Comparison of ENCODE assay signal across 23 cellular contexts in the genomic region with DNA sequence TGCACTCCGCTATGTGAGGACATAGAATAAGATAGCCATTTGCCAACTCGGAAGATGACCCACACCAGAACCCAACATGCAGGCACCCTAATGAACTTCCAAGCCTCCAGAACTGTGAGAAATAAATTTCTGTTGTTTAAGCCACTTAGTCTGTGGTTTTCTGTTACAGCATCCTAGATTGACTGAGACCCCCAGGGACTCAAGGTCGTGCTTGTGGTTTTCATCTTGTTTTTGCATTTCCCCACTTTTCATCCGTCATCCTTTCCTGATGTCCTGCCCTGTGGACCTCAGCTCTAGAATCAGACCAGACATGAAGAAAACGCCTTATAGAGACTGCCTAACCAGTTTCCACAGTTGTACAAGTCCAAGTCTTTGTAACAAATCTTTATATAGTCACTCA.
"Had no signal": no experiment of that assay in that cellular context is flagged by ENCODE, and none has a peak within 500 bp of the region (broad histone marks: within the 10 kb centered on the region; RNA-seq: fewer than 3 reads in every experiment).

No MANE protein-coding gene starts in this region.

- H3K9me3 ChIP-seq: left lung, sigmoid colon, thoracic aorta, upper lobe of left lung had no signal

- DNase-seq: activated CD4-positive, alpha-beta memory T cell treated with anti-CD3 and anti-CD28 coated beads for 36 hours; activated CD4-positive, alpha-beta T cell treated with anti-CD3 and anti-CD28 coated beads for 4 hours; activated CD4-positive, CD25-positive, alpha-beta regulatory T cell; activated effector memory CD4-positive, alpha-beta T cell treated with Interleukin-2 at 50 U/mL for 16 hours; activated naive CD4-positive, alpha-beta T cell treated with anti-CD3 and anti-CD28 coated beads for 36 hours; activated T-cell treated with anti-CD3 and anti-CD28 coated beads, Interleukin-2, amount 50 U/mL, for 72 hours; aorta; central memory CD4-positive, alpha-beta T cell; effector memory CD4-positive, alpha-beta T cell; foreskin melanocyte; left lung; naive thymus-derived CD8-positive, alpha-beta T cell; retina; sigmoid colon; spleen; stimulated activated CD4-positive, alpha-beta T cell treated with anti-CD3 and anti-CD28 coated beads, Interleukin-4, amount 100 ng/mL, for 1 hour; stimulated activated naive CD4-positive, alpha-beta T cell; T1000; upper lobe of left lung had no signal

- H3K36me3 Mint-ChIP-seq: mesothelial cell of epicardium had no signal

- ATAC-seq: activated T-cell treated with anti-CD3 and anti-CD28 coated beads, Interleukin-2, amount 50 U/mL, for 72 hours; left lung; naive thymus-derived CD8-positive, alpha-beta T cell had no signal

- H3K27me3 ChIP-seq: left lung, sigmoid colon, spleen, upper lobe of left lung had no signal

- H3K4me3 Mint-ChIP-seq: activated CD4-positive, alpha-beta memory T cell treated with anti-CD3 and anti-CD28 coated beads for 36 hours; activated naive CD4-positive, alpha-beta T cell treated with anti-CD3 and anti-CD28 coated beads for 36 hours; activated T-cell treated with anti-CD3 and anti-CD28 coated beads, Interleukin-2, amount 50 U/mL, for 72 hours; brain; mesothelial cell of epicardium had no signal

- H3K27ac Mint-ChIP-seq: activated CD4-positive, alpha-beta memory T cell treated with anti-CD3 and anti-CD28 coated beads for 36 hours; activated naive CD4-positive, alpha-beta T cell treated with anti-CD3 and anti-CD28 coated beads for 36 hours; activated T-cell treated with anti-CD3 and anti-CD28 coated beads, Interleukin-2, amount 50 U/mL, for 72 hours; brain; mesothelial cell of epicardium had no signal

- H3K27me3 Mint-ChIP-seq: activated CD4-positive, alpha-beta memory T cell treated with anti-CD3 and anti-CD28 coated beads for 36 hours; brain; naive thymus-derived CD8-positive, alpha-beta T cell had no signal

- H3K4me1 ChIP-seq: left lung, sigmoid colon had no signal

- H3K27ac ChIP-seq: left lung, sigmoid colon, spleen, thoracic aorta, upper lobe of left lung had no signal

- H3K4me3 ChIP-seq: left lung, lung, sigmoid colon, spleen, thoracic aorta, upper lobe of left lung had no signal

- H3K36me3 ChIP-seq: left lung, sigmoid colon, thoracic aorta, upper lobe of left lung had no signal
